In the genomic region with DNA sequence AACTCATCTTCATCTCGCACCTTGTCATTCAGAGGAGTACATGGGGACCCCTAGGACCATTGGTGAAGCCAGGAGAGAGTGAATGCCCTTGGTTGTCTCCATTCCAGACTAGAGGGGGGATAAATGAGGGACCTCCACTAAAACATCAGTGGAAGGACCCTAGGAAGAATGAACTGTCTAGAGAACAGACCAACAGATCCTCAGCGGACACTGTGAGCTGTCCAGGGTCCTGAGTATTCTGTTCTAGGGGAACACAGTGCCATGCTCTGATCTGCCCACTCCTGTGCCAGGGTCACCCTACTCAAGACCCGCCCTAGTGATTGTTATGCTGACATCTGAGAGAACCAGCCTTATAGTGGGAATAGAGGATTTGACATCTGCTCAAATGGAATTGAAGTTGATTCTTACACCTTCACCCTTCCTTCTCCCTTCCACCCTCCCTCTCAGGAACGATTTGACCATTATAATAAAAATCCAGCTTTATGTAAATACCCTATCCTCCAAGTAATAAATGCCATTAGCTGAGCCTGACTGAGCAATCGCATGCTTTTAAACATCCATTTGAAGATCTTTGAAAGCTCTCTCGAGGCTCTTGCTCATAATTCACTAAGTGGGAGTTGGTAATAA, we compare ENCODE assay signal across 9 cellular contexts. TPM values are rescaled to one million over a fixed set of nuclear protein-coding genes. Genes with fewer than 3 reads are reported as not detected.
A peak's percentile ranks its signal among the peaks of the same experiment; 100 is the strongest.
DNase-seq lines count a peak whose midpoint lies in the region; ATAC-seq, FAIRE-seq and TF ChIP-seq lines count a peak whose summit lies in the region.
"Had no signal": no experiment of that assay in that cellular context is flagged by ENCODE, and none has a peak within 500 bp of the region (broad histone marks: within the 10 kb centered on the region; RNA-seq: fewer than 3 reads in every experiment).

No MANE protein-coding gene starts in this region.

- H3K9me2 ChIP-seq in GM23248 (ENCODE audit: insufficient read depth) = no peaks in the 10 kb centered on the region

- H3K36me3 Mint-ChIP-seq in naive thymus-derived CD8-positive, alpha-beta T cell = no peaks in the 10 kb centered on the region
- H3K36me3 Mint-ChIP-seq in osteocyte (ENCODE audit: unreplicated experiment) = no peaks in the 10 kb centered on the region
- H3K36me3 Mint-ChIP-seq: naive B cell had no signal

- SMC1A ChIA-PET in GM12878 (lab: Charles Lee; ENCODE audit: uncharacterized antibody, unreplicated experiment) = no interaction called here

- H3K79me2 ChIP-seq in GM23248 (ENCODE audit: insufficient read depth) (no peaks in the 10 kb centered on the region), GM12878 (ENCODE audit: control insufficient read depth, insufficient read depth, low read length) (no peaks in the 10 kb centered on the region)

- H3K4me1 ChIP-seq in GM23248 (ENCODE audit: insufficient read depth) = no peaks in the 10 kb centered on the region
- H3K4me1 ChIP-seq in GM12878 (ENCODE audit: control insufficient read depth, insufficient read depth, low read length) = no peaks in the 10 kb centered on the region

- BruUV-seq in GM12878 (replicated peaks; lab: Mats Ljungman, UMichigan) = no TSS peak

- TF ChIP-seq RAD21 in GM12878 (IDR thresholded peaks at IDR 0.05; ENCODE audit: insufficient read depth, low read depth, low read length) = no peak

- peaks cover 0 to 24% (median under 1%) of the 10 kb centered on the region in 9 donors for H3K9me3 Mint-ChIP-seq in naive thymus-derived CD8-positive, alpha-beta T cell
- no peaks in the 10 kb centered on the region for H3K9me3 Mint-ChIP-seq in osteocyte (ENCODE audit: unreplicated experiment)

- H3K9ac ChIP-seq in GM23248 (no peak overlapping the region), GM12878 (ENCODE audit: control insufficient read depth, insufficient read depth, low read length) (no peak overlapping the region)

- DNase-seq in GM23248 (peak; percentile 51), NAMALWA (ENCODE audit: low spot score) (peak; percentile 43), GM12878 (ENCODE audit: low read depth, low spot score) (no peak), osteocyte (ENCODE audit: extremely low spot score, unreplicated experiment) (no peak), globus pallidus (ENCODE audit: low spot score) (no peak)
- DNase-seq in naive thymus-derived CD8-positive, alpha-beta T cell = peak in 7 of 10 donors; percentile 11 to 63 (median 24)
- DNase-seq: naive B cell had no signal

- RAD21 ChIA-PET in GM12878 (lab: Charles Lee; ENCODE audit: unreplicated experiment) = no interaction called here

- H3K4me3 Mint-ChIP-seq in naive thymus-derived CD8-positive, alpha-beta T cell = no peak overlapping the region
- H3K4me3 Mint-ChIP-seq in osteocyte (ENCODE audit: unreplicated experiment) = no peak overlapping the region

- intact Hi-C loops in GM12878 (cut with micrococcal nuclease; ENCODE audit: unreplicated experiment) = no loop called here

- H3K4me3 ChIP-seq in GM23248 (no peak overlapping the region), GM12878 (no peak overlapping the region)

- ATAC-seq in GM12878 (peak; percentile 56; the same call in 1 of the 3 replicates), GM18907 (IDR thresholded peaks at IDR 0.05; ENCODE audit: unreplicated experiment) (no peak)
- peak; percentile 47 to 52 for ATAC-seq in naive thymus-derived CD8-positive, alpha-beta T cell

- no peak for TF ChIP-seq POLR2A in GM12878 (IDR thresholded peaks at IDR 0.05; ENCODE audit: low read depth, low read length)

- H3F3A ChIP-seq in GM23248 (ENCODE audit: insufficient read depth) = no peaks in the 10 kb centered on the region

- H3K4me1 Mint-ChIP-seq in naive thymus-derived CD8-positive, alpha-beta T cell = peaks cover 0 to under 1% (median 0%) of the 10 kb centered on the region in 4 donors
- H3K4me1 Mint-ChIP-seq in osteocyte (ENCODE audit: unreplicated experiment) = no peaks in the 10 kb centered on the region
- H3K4me1 Mint-ChIP-seq: naive B cell had no signal

- TF ChIP-seq EP300 in GM12878 (IDR thresholded peaks at IDR 0.05; ENCODE audit: borderline replicate concordance in 1 of 2, control insufficient read depth in 1 of 2, low read depth in 2 of 2, low read length in 2 of 2) = no peak

- in situ Hi-C loops in GM23248 (cut with MboI) = no loop called here
- in situ Hi-C loops in GM12878 (cut with MboI) = no loop called here

- TF ChIP-seq CTCF in GM12878 (IDR thresholded peaks at IDR 0.05 in 2 of 3, conservative IDR thresholded peaks at IDR 0.05 in 1 of 3; ENCODE audit: control insufficient read depth in 2 of 3, extremely low read depth in 1 of 3, insufficient read depth in 1 of 3, low read depth in 3 of 3, low read length in 3 of 3) = no peak
- TF ChIP-seq CTCF in osteocyte (IDR thresholded peaks at IDR 0.05) = no peak

- CTCF ChIA-PET in GM12878 (lab: Yijun Ruan, JAX) = interaction anchor here (0.7 kb wide), 1 partner anchor 47 kb away, joined by 3 read pairs; no protein-coding TSS in a partner anchor

- H3K36me3 ChIP-seq in GM23248 (ENCODE audit: low read depth) (no peaks in the 10 kb centered on the region), GM12878 (ENCODE audit: control insufficient read depth in 2 of 2, insufficient read depth in 2 of 2, low read length in 1 of 2) (no peaks in the 10 kb centered on the region)

- H3K9me3 ChIP-seq in GM23248 (ENCODE audit: low read depth) = no peaks in the 10 kb centered on the region
- H3K9me3 ChIP-seq in GM12878 (replicated peaks; ENCODE audit: control insufficient read depth, insufficient read depth, low read length) = no peaks in the 10 kb centered on the region

- H3K27me3 ChIP-seq in GM23248 (replicated peaks; ENCODE audit: insufficient read depth) = no peaks in the 10 kb centered on the region
- peaks cover 0 to under 1% of the 10 kb centered on the region in 2 experiments; a peak in 1 of 4 replicates for H3K27me3 ChIP-seq in GM12878 (replicated peaks in 1 of 2; ENCODE audit: control insufficient read depth in 2 of 2, insufficient read depth in 2 of 2, low read length in 1 of 2)

- no peak overlapping the region for H3K27ac Mint-ChIP-seq in naive thymus-derived CD8-positive, alpha-beta T cell
- no peak overlapping the region for H3K27ac Mint-ChIP-seq in osteocyte (ENCODE audit: unreplicated experiment)

- H3K4me2 ChIP-seq in GM23248 (ENCODE audit: unreplicated experiment) (no peak overlapping the region), GM12878 (ENCODE audit: control insufficient read depth, insufficient read depth) (no peak overlapping the region)

- POLR2A ChIA-PET in GM12878 (lab: Charles Lee) = no interaction called here
- POLR2A ChIA-PET in naive thymus-derived CD8-positive, alpha-beta T cell (lab: Charles Lee) = no interaction called here

- no peaks in the 10 kb centered on the region for H4K20me1 ChIP-seq in GM23248 (ENCODE audit: insufficient read depth)
- H4K20me1 ChIP-seq in GM12878 (ENCODE audit: control insufficient read depth, insufficient read depth) = no peaks in the 10 kb centered on the region

- 16 to 18% methylated on average over 6 of the region's 6 CpGs for WGBS in GM23248 (ENCODE audit: low coverage in 1 of 2, low lambda C conversion rate in 2 of 2, missing lambda C conversion rate in 2 of 2), 2 experiments
- 15% methylated on average over 6 of the region's 6 CpGs for WGBS in GM12878 (ENCODE audit: insufficient coverage, insufficient replicate concordance, low lambda C conversion rate, missing lambda C conversion rate)

- H3K27me3 Mint-ChIP-seq in naive thymus-derived CD8-positive, alpha-beta T cell = peaks cover 25 to 60% (median 40%) of the 10 kb centered on the region in 5 donors
- peaks cover 9% of the 10 kb centered on the region for H3K27me3 Mint-ChIP-seq in osteocyte (ENCODE audit: unreplicated experiment)

- no peak overlapping the region for H3K27ac ChIP-seq in GM23248
- H3K27ac ChIP-seq in GM12878 (ENCODE audit: control insufficient read depth, insufficient read depth) = no peak overlapping the region

- H2AFZ ChIP-seq in GM23248 = no peak overlapping the region
- H2AFZ ChIP-seq in GM12878 (ENCODE audit: control insufficient read depth, low read depth, low read length) = no peak overlapping the region

- FAIRE-seq in GM12878 (lab: Jason Lieb, UNC) = no peak

TF ChIP-seq in GM12878, 131 proteins besides CTCF, POLR2A, EP300 and RAD21 (continues in another document):
- TF ChIP-seq, protein P1, sequence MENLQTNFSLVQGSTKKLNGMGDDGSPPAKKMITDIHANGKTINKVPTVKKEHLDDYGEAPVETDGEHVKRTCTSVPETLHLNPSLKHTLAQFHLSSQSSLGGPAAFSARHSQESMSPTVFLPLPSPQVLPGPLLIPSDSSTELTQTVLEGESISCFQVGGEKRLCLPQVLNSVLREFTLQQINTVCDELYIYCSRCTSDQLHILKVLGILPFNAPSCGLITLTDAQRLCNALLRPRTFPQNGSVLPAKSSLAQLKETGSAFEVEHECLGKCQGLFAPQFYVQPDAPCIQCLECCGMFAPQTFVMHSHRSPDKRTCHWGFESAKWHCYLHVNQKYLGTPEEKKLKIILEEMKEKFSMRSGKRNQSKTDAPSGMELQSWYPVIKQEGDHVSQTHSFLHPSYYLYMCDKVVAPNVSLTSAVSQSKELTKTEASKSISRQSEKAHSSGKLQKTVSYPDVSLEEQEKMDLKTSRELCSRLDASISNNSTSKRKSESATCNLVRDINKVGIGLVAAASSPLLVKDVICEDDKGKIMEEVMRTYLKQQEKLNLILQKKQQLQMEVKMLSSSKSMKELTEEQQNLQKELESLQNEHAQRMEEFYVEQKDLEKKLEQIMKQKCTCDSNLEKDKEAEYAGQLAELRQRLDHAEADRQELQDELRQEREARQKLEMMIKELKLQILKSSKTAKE (IDR thresholded peaks at IDR 0.05; ENCODE audit: low read depth, poor library complexity, severe bottlenecking) = no peak

RNA-seq across cellular contexts. Expression of gene SLC32A1, which starts 43.7 kb away (rescaled TPM):
- not detected in 2 replicates for total RNA-seq in GM23248 (2014; rRNA removed; shearing (Covaris generic))
- polyA plus RNA-seq in GM23248 (2016; fragmentation: Nextera tagmentation; extraction: Ambion mirVana) (not detected in 2 replicates), GM12878 (2011; rRNA removed) (not detected in 2 replicates), GM12878 (2014; fragmentation: Illumina TruSeq; extraction: Trizol) (not detected in 2 replicates), GM12878 (2014; fragmentation: Nextera tagmentation; extraction: Ambion mirVana) (not detected), GM12878 (2014; rRNA removed) (not detected in 2 replicates), GM12878 (2016; fragmentation: Nextera tagmentation; extraction: Ambion mirVana) (not detected)
- not detected in 2 replicates for total RNA-seq in GM12878 (2013; cell fraction: nucleolus; rRNA removed)
- total RNA-seq in GM12878 (2014; rRNA removed) (not detected in 2 replicates), GM12878 (2014; rRNA removed; fragmentation: Illumina TruSeq; extraction: Trizol) (not detected in 2 replicates), GM12878 (2021) (not detected in 2 replicates), osteocyte (not detected in 2 replicates)
- not detected for polyA plus RNA-seq in GM12878 (2011; ENCODE audit: low read depth)
- 0.01 and 0.02 TPM in 2 replicates for polyA plus RNA-seq in GM12878 (2011; cell fraction: cytosol; rRNA removed)
- polyA plus RNA-seq in GM12878 (2011; cell fraction: nucleus; rRNA removed) = not detected in 2 replicates
- 0.05 and 0.22 TPM in 2 replicates for polyA plus RNA-seq in GM12878 (2012)
- not detected in 2 replicates for polyA minus RNA-seq in GM12878 (2011; rRNA and poly(A)+ RNA removed)
- polyA minus RNA-seq in GM12878 (2011; cell fraction: cytosol; rRNA and poly(A)+ RNA removed) = not detected in 2 replicates
- not detected in 2 replicates for polyA minus RNA-seq in GM12878 (2011; cell fraction: nucleus; rRNA and poly(A)+ RNA removed)
- total RNA-seq in naive thymus-derived CD8-positive, alpha-beta T cell = not detected
- polyA plus RNA-seq in naive thymus-derived CD8-positive, alpha-beta T cell = not detected
- total RNA-seq: cardiac septum had no signal

Comparison
In these comparisons a context has a peak if more than half of its experiments do, and no peak if none do; other contexts are left out.
1. DNase-seq: peak in GM23248 (single experiment), NAMALWA (single experiment) and naive thymus-derived CD8-positive, alpha-beta T cell (7 of 10); none in GM12878 (single experiment), osteocyte (single experiment) and globus pallidus (single experiment).